21 cellular contexts compared by ENCODE assay signal in the genomic region with DNA sequence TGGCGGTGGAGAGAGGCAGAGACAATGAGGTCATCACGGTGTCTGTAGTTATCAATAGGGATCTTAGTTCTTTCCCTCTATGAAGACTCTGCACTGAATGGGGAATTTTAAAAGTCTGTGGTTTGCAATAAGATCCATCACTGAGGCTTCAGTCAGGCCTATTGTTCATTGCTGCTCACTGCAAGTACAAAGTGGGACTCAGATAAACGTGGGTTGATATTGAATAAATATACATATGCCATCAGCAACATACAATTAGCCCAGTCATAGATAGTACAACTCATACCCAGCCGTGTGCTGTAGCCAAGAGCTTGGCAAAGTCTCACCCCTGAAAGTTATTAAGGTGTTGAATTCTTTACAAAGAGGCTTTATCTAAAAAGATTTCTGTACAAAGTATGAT.
A peak's percentile ranks its signal among the peaks of the same experiment; 100 is the strongest.
DNase-seq lines count a peak whose midpoint lies in the region; ATAC-seq, FAIRE-seq and TF ChIP-seq lines count a peak whose summit lies in the region.
"Had no signal": no experiment of that assay in that cellular context is flagged by ENCODE, and none has a peak within 500 bp of the region (broad histone marks: within the 10 kb centered on the region; RNA-seq: fewer than 3 reads in every experiment).

No MANE protein-coding gene starts in this region.

- H3K36me3 ChIP-seq in astrocyte (ENCODE audit: insufficient read depth, low read length) (no peaks in the 10 kb centered on the region), keratinocyte (ENCODE audit: control insufficient read depth in 2 of 2, extremely low read depth in 1 of 2, insufficient read depth in 2 of 2, low read length in 2 of 2) (no peaks in the 10 kb centered on the region)

- H4K20me1 ChIP-seq in astrocyte (ENCODE audit: insufficient read depth, low read length), result no peaks in the 10 kb centered on the region
- H4K20me1 ChIP-seq in keratinocyte (ENCODE audit: control insufficient read depth, extremely low read depth, insufficient read depth, low read length), result no peaks in the 10 kb centered on the region

- H3K36me3 Mint-ChIP-seq in astrocyte (ENCODE audit: low read depth, unreplicated experiment), result no peaks in the 10 kb centered on the region

- TF ChIP-seq CTCF in AG04450 (IDR thresholded peaks at IDR 0.05; ENCODE audit: low read depth, low read length) (no peak), astrocyte (IDR thresholded peaks at IDR 0.05; ENCODE audit: insufficient read depth, low read depth, low read length) (no peak), keratinocyte (optimal IDR thresholded peaks at IDR 0.05 in 1 of 3, IDR thresholded peaks at IDR 0.05 in 1 of 3, conservative IDR thresholded peaks at IDR 0.05 in 1 of 3; ENCODE audit: extremely low read depth in 1 of 3, insufficient read depth in 2 of 3, low read length in 3 of 3) (no peak)

- H3K79me2 ChIP-seq in astrocyte (ENCODE audit: insufficient read depth, low read length), result no peaks in the 10 kb centered on the region
- H3K79me2 ChIP-seq in keratinocyte (ENCODE audit: control insufficient read depth, insufficient read depth, low read length), result no peaks in the 10 kb centered on the region

- H3K27ac ChIP-seq in AG04450 (ENCODE audit: low read depth, low read length) (peak overlapping the region; percentile 13), astrocyte (ENCODE audit: low read depth, low read length) (no peak overlapping the region), keratinocyte (ENCODE audit: control insufficient read depth, insufficient read depth, low read length) (no peak overlapping the region)
- H3K27ac ChIP-seq: A549, C4-2B had no signal

- peaks cover 17% of the 10 kb centered on the region for H3K4me1 Mint-ChIP-seq in astrocyte (ENCODE audit: low read depth, unreplicated experiment)

- H3K9ac ChIP-seq in astrocyte (ENCODE audit: low read length), result no peak overlapping the region
- no peak overlapping the region for H3K9ac ChIP-seq in keratinocyte (ENCODE audit: control insufficient read depth, extremely low read depth, insufficient read depth, low read length)

- H2AFZ ChIP-seq in astrocyte (ENCODE audit: low read depth, low read length) (no peak overlapping the region), keratinocyte (ENCODE audit: control insufficient read depth, low read length) (no peak overlapping the region)

- no peak overlapping the region for H3K4me2 ChIP-seq in astrocyte (ENCODE audit: low read length)
- H3K4me2 ChIP-seq in keratinocyte (ENCODE audit: control insufficient read depth, extremely low read depth, insufficient read depth, low read depth, low read length), result no peak overlapping the region
- H3K4me2 ChIP-seq: A549 had no signal

- H3K4me1 ChIP-seq in astrocyte (ENCODE audit: insufficient read depth, low read length), result peaks cover 6% of the 10 kb centered on the region
- H3K4me1 ChIP-seq in keratinocyte (ENCODE audit: control insufficient read depth, extremely low read depth, insufficient read depth, low read length), result peaks cover 16% of the 10 kb centered on the region
- H3K4me1 ChIP-seq: A549, Caco-2 had no signal

- H3K4me3 Mint-ChIP-seq in astrocyte (ENCODE audit: unreplicated experiment), result no peak overlapping the region

- CTCF ChIA-PET in AG04450 (lab: Charles Lee), result interaction anchor here (1.0 kb wide), 1 partner anchor 496 kb away, joined by 3 read pairs; no protein-coding TSS in a partner anchor

- H3K27me3 Mint-ChIP-seq in astrocyte (ENCODE audit: low read depth, unreplicated experiment), result no peaks in the 10 kb centered on the region

- dilution Hi-C loops in keratinocyte (cut with MboI; ENCODE audit: extremely low pct_ligation_motif_present, low sequenced_read_pairs), result no loop called here

- H3K9me3 ChIP-seq in AG04450 (ENCODE audit: control insufficient read depth, insufficient read depth, low read length), result no peaks in the 10 kb centered on the region
- no peaks in the 10 kb centered on the region for H3K9me3 ChIP-seq in astrocyte (ENCODE audit: insufficient read depth, low read depth, low read length)
- H3K9me3 ChIP-seq in keratinocyte (ENCODE audit: control insufficient read depth, low read depth, low read length), result no peaks in the 10 kb centered on the region
- H3K9me3 ChIP-seq: A549, Caco-2 had no signal

- no peak for TF ChIP-seq POLR2A in GM12891 (IDR thresholded peaks at IDR 0.05; ENCODE audit: low read depth, low read length)

- DNase-seq in AG04450 (ENCODE audit: low read depth, low spot score) (no peak), M059J (ENCODE audit: low read depth) (peak; percentile 31), astrocyte (ENCODE audit: low read depth) (peak; percentile 87), keratinocyte (ENCODE audit: low read depth, low spot score) (no peak), GM12891 (ENCODE audit: insufficient read length, low spot score) (no peak)
- DNase-seq: Caco-2; DMS153; HCEC 1CT; Karpas-422; NCI-H1417; NCI-H187 treated with DMSO at 0.1 percent for 48 hours; NCI-H446; NCI-H69; NK-92 treated with Interleukin-12 subunit alpha and Interleukin-12 subunit beta, amount 100 ng/mL, for 24 hours; OCI-M1; RPMI8226 had no signal

- no peaks in the 10 kb centered on the region for H3K9me3 Mint-ChIP-seq in astrocyte (ENCODE audit: unreplicated experiment)

- no peaks in the 10 kb centered on the region for H3K9me1 ChIP-seq in keratinocyte (ENCODE audit: control insufficient read depth, extremely low read depth, insufficient read depth, low read length)

- no peak overlapping the region for H3K4me3 ChIP-seq in AG04450 (ENCODE audit: low read depth, low read length)
- H3K4me3 ChIP-seq in astrocyte (ENCODE audit: insufficient read depth, low read depth, low read length), result no peak overlapping the region
- no peak overlapping the region for H3K4me3 ChIP-seq in keratinocyte (ENCODE audit: control insufficient read depth in 2 of 3, extremely low read depth in 1 of 3, insufficient read depth in 2 of 3, low read depth in 1 of 3, low read length in 3 of 3)
- H3K4me3 ChIP-seq: A549 had no signal

- no peak for ATAC-seq in HG02884 (IDR thresholded peaks at IDR 0.05; ENCODE audit: unreplicated experiment)
- ATAC-seq in HG03159 (IDR thresholded peaks at IDR 0.05; ENCODE audit: unreplicated experiment), result no peak
- no peak for ATAC-seq in HG02763 (IDR thresholded peaks at IDR 0.05; ENCODE audit: unreplicated experiment)
- ATAC-seq: A549 had no signal

- no peaks in the 10 kb centered on the region for H3K27me3 ChIP-seq in AG04450 (ENCODE audit: control insufficient read depth, insufficient read depth, low read length)
- no peaks in the 10 kb centered on the region for H3K27me3 ChIP-seq in astrocyte (ENCODE audit: insufficient read depth, low read length)
- no peaks in the 10 kb centered on the region for H3K27me3 ChIP-seq in keratinocyte (ENCODE audit: control insufficient read depth, extremely low read depth, insufficient read depth, low read length)

- FAIRE-seq in astrocyte (lab: Jason Lieb, UNC) (no peak), keratinocyte (lab: Jason Lieb, UNC) (peak; percentile 75), GM12891 (lab: Jason Lieb, UNC) (no peak)
- FAIRE-seq: A549 had no signal

- POLR2A ChIA-PET in AG04450 (lab: Yijun Ruan, JAX), result no interaction called here

- H3K27ac Mint-ChIP-seq in astrocyte (ENCODE audit: unreplicated experiment), result peak overlapping the region; percentile 80

TF ChIP-seq in GM12891, 5 proteins besides CTCF, POLR2A, EP300 and RAD21:
- TF ChIP-seq PAX5 (IDR thresholded peaks at IDR 0.05; ENCODE audit: insufficient read depth, low read length, severe bottlenecking) (no peak), TAF1 (IDR thresholded peaks at IDR 0.05; ENCODE audit: low read depth, low read length) (no peak), SPI1 (IDR thresholded peaks at IDR 0.05; ENCODE audit: low read depth, low read length) (no peak), POLR2AphosphoS5 (IDR thresholded peaks at IDR 0.05; ENCODE audit: low read depth, low read length) (no peak), POU2F2 (IDR thresholded peaks at IDR 0.05; ENCODE audit: low read depth, low read length) (no peak)

Comparison
In these comparisons a context has a peak if more than half of its experiments do, and no peak if none do; other contexts are left out.
1. DNase-seq: peak in M059J (single experiment) and astrocyte (single experiment); none in AG04450 (single experiment), keratinocyte (single experiment) and GM12891 (single experiment).